10 cellular contexts compared by ENCODE assay signal in the genomic region with DNA sequence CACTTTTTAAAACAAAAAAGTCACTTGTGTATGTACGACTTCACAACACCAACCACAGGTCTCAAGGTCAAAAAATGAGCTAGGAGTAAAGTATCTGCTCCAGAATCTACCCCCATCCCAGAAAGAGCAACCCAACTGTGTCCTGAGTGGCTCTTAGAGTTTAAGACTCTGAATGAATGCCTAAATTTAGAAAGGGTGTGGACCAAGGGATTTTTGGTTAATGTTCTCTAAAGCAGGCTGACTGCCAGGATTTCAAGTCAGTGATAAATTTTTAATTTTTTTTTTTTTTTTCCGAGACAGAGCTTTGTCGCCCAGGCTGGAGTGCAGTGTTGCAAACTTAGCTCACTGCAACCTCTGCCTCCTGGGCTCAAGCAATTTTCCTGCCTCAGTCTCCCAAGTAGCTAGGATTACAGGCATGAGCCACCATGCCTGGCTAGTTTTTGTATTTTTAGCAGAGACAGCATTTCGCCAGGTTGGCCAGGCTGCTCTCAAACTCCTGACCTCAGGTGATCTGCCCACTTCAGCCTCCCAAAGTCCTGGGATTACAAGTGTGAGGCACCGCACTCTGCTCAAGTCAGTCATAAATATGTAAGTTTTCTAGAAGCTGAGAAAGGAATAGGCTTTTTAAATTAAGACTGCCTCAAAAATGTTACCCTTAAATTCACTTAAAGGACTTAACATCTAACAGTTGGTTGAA. TPM values are rescaled to one million over a fixed set of nuclear protein-coding genes. Genes with fewer than 3 reads are reported as not detected.
DNase-seq lines count a peak whose midpoint lies in the region; ATAC-seq lines count a peak whose summit lies in the region.
"Had no signal": no experiment of that assay in that cellular context is flagged by ENCODE, and none has a peak within 500 bp of the region (broad histone marks: within the 10 kb centered on the region; RNA-seq: fewer than 3 reads in every experiment).

No MANE protein-coding gene starts in this region.

- no peak overlapping the region for H3K4ac ChIP-seq in mesenchymal stem cell (ENCODE audit: low read depth in 1 of 2, low read length in 2 of 2)

- intact Hi-C loops in aorta (cut with DNase I), result no loop called here

- H3K4me3 Mint-ChIP-seq in activated naive CD4-positive, alpha-beta T cell treated with anti-CD3 and anti-CD28 coated beads, Interleukin-2, amount 10 ng/mL, durations not matched to agents 7 days and 5 days, result no peak overlapping the region
- no peak overlapping the region for H3K4me3 Mint-ChIP-seq in central memory CD8-positive, alpha-beta T cell
- H3K4me3 Mint-ChIP-seq: CD14-positive monocyte had no signal

- H3K4me3 ChIP-seq in mesenchymal stem cell (ENCODE audit: insufficient read depth in 1 of 2, low read depth in 1 of 2, low read length in 2 of 2) (peak overlapping the region in 1 of 2 experiments; percentile 56), aorta (ENCODE audit: low read length in 2 of 2) (peak overlapping the region in 1 of 2 donors; percentile 41)

- H2BK12ac ChIP-seq in mesenchymal stem cell (ENCODE audit: low read length in 2 of 2), result no peak overlapping the region

- H4K8ac ChIP-seq in mesenchymal stem cell (ENCODE audit: low read length), result no peak overlapping the region

- no peak overlapping the region for H3K23ac ChIP-seq in mesenchymal stem cell (ENCODE audit: low read length in 2 of 2)

- no peak overlapping the region for H3K27ac ChIP-seq in mesenchymal stem cell (ENCODE audit: low read length, poor library complexity, severe bottlenecking)
- H3K27ac ChIP-seq in aorta (ENCODE audit: low read depth in 1 of 2, low read length in 2 of 2), result peak overlapping the region in 1 of 2 donors; percentile 57

- no peak overlapping the region for H4K91ac ChIP-seq in mesenchymal stem cell (ENCODE audit: low read length)

- peaks cover 18% of the 10 kb centered on the region for H3K79me1 ChIP-seq in mesenchymal stem cell (replicated peaks; ENCODE audit: low read length, poor library complexity, severe bottlenecking)

- no peak overlapping the region for H3K14ac ChIP-seq in mesenchymal stem cell (ENCODE audit: low read length in 2 of 2)

- ATAC-seq in central memory CD8-positive, alpha-beta T cell (replicated peaks; ENCODE audit: extremely low read depth, poor library complexity, severe bottlenecking), result no peak
- ATAC-seq in aorta (ENCODE audit: low FRiP score), result peak; percentile 78

- H2AK5ac ChIP-seq in mesenchymal stem cell (ENCODE audit: low read length, severe bottlenecking), result no peak overlapping the region

- peak overlapping the region; percentile 64 for H3K9ac ChIP-seq in mesenchymal stem cell (ENCODE audit: low read length)

- H3K27me3 Mint-ChIP-seq in activated naive CD4-positive, alpha-beta T cell treated with anti-CD3 and anti-CD28 coated beads, Interleukin-2, amount 10 ng/mL, durations not matched to agents 7 days and 5 days, result no peaks in the 10 kb centered on the region
- no peaks in the 10 kb centered on the region for H3K27me3 Mint-ChIP-seq in central memory CD8-positive, alpha-beta T cell

- H2BK120ac ChIP-seq in mesenchymal stem cell (ENCODE audit: low read depth, low read length), result no peak overlapping the region

- no peak for DNase-seq in activated naive CD4-positive, alpha-beta T cell treated with anti-CD3 and anti-CD28 coated beads, Interleukin-2, amount 10 ng/mL, durations not matched to agents 7 days and 5 days
- no peak for DNase-seq in activated naive CD4-positive, alpha-beta T cell treated with anti-CD3 and anti-CD28 coated beads, Interleukin-2, amount 50 U/mL, for 16 hours
- DNase-seq in central memory CD8-positive, alpha-beta T cell (ENCODE audit: low spot score in 2 of 2), result no peak
- DNase-seq in mesenchymal stem cell, result peak; percentile 50
- DNase-seq in aorta, result no peak
- DNase-seq in NCI-H187 treated with DMSO at 0.1 percent for 48 hours (lab: John Stamatoyannopoulos, UW), result no peak
- no peak for DNase-seq in HuH-7 (ENCODE audit: low spot score)
- no peak for DNase-seq in germinal center (ENCODE audit: low spot score)
- DNase-seq: NCI-H82 had no signal

- peaks cover 31% of the 10 kb centered on the region for H3K36me3 Mint-ChIP-seq in activated naive CD4-positive, alpha-beta T cell treated with anti-CD3 and anti-CD28 coated beads, Interleukin-2, amount 10 ng/mL, durations not matched to agents 7 days and 5 days
- H3K36me3 Mint-ChIP-seq in central memory CD8-positive, alpha-beta T cell (ENCODE audit: insufficient read depth), result peaks cover 22% of the 10 kb centered on the region

- H3K4me2 ChIP-seq in mesenchymal stem cell (ENCODE audit: low read length, poor library complexity, severe bottlenecking), result no peak overlapping the region

- CTCF ChIA-PET in activated naive CD4-positive, alpha-beta T cell treated with anti-CD3 and anti-CD28 coated beads, Interleukin-2, amount 10 ng/mL, durations not matched to agents 7 days and 5 days (lab: Charles Lee), result interaction anchor here (0.6 to 4.6 kb wide), 3 partner anchors 13 to 615 kb away, joined by 3 to 25 read pairs (median 5); no protein-coding TSS in a partner anchor

- no peaks in the 10 kb centered on the region for H3K9me3 Mint-ChIP-seq in activated naive CD4-positive, alpha-beta T cell treated with anti-CD3 and anti-CD28 coated beads, Interleukin-2, amount 10 ng/mL, durations not matched to agents 7 days and 5 days
- no peaks in the 10 kb centered on the region for H3K9me3 Mint-ChIP-seq in central memory CD8-positive, alpha-beta T cell
- H3K9me3 Mint-ChIP-seq: CD14-positive monocyte had no signal

- H3K4me1 Mint-ChIP-seq in activated naive CD4-positive, alpha-beta T cell treated with anti-CD3 and anti-CD28 coated beads, Interleukin-2, amount 10 ng/mL, durations not matched to agents 7 days and 5 days, result peaks cover 49% of the 10 kb centered on the region
- H3K4me1 Mint-ChIP-seq in central memory CD8-positive, alpha-beta T cell, result peaks cover 42% of the 10 kb centered on the region

- H3K27ac Mint-ChIP-seq in activated naive CD4-positive, alpha-beta T cell treated with anti-CD3 and anti-CD28 coated beads, Interleukin-2, amount 10 ng/mL, durations not matched to agents 7 days and 5 days, result peak overlapping the region; percentile 72
- peak overlapping the region; percentile 39 for H3K27ac Mint-ChIP-seq in central memory CD8-positive, alpha-beta T cell (ENCODE audit: low read depth)

- no peak overlapping the region for H2BK5ac ChIP-seq in mesenchymal stem cell (ENCODE audit: low read depth, low read length, poor library complexity, severe bottlenecking)

- 82% methylated on average over 4 of the region's 5 CpGs for WGBS in mesenchymal stem cell
- WGBS in aorta, 2 donors, result 24 to 25% methylated on average over 5 of the region's 5 CpGs

- H2AFZ ChIP-seq in mesenchymal stem cell (ENCODE audit: low read depth, low read length), result no peak overlapping the region

- H3K27me3 ChIP-seq in mesenchymal stem cell (ENCODE audit: control insufficient read depth in 1 of 2, insufficient read depth in 1 of 2, low read length in 2 of 2), result no peaks in the 10 kb centered on the region
- no peaks in the 10 kb centered on the region for H3K27me3 ChIP-seq in aorta (ENCODE audit: control insufficient read depth in 1 of 2, insufficient read depth in 2 of 2, low read length in 1 of 2)

- peaks cover 21 to 47% of the 10 kb centered on the region in 2 experiments for H3K36me3 ChIP-seq in mesenchymal stem cell (ENCODE audit: control insufficient read depth in 1 of 2, insufficient read depth in 2 of 2, low read depth in 1 of 2, low read length in 2 of 2)
- peaks cover 0 to 3% of the 10 kb centered on the region in 2 donors for H3K36me3 ChIP-seq in aorta (ENCODE audit: control insufficient read depth in 1 of 2, insufficient read depth in 2 of 2, low read length in 1 of 2)

- no peak overlapping the region for H2BK15ac ChIP-seq in mesenchymal stem cell (ENCODE audit: low read depth, poor library complexity, severe bottlenecking)

- no peaks in the 10 kb centered on the region for H3K9me3 ChIP-seq in mesenchymal stem cell (ENCODE audit: control insufficient read depth, low read length)
- H3K9me3 ChIP-seq in aorta (ENCODE audit: control insufficient read depth, low read length), result no peaks in the 10 kb centered on the region

- H3K18ac ChIP-seq in mesenchymal stem cell (ENCODE audit: low read depth in 1 of 2, low read length in 2 of 2), result no peak overlapping the region

- H3K4me1 ChIP-seq in mesenchymal stem cell (ENCODE audit: control insufficient read depth, insufficient read depth, low read depth, low read length) (peaks cover 3% of the 10 kb centered on the region), aorta (ENCODE audit: control insufficient read depth in 1 of 2, insufficient read depth in 2 of 2, low read length in 2 of 2) (peaks cover 0 to 8% of the 10 kb centered on the region in 2 donors)

RNA-seq across cellular contexts. Expression of gene STAU1, which starts 20.2 kb away (rescaled TPM):
- 80.8 TPM for polyA plus RNA-seq in mesenchymal stem cell (2013, experiment 1 of 2)
- 80.1 TPM for polyA plus RNA-seq in mesenchymal stem cell (2013, experiment 2 of 2)
- 10 to 100 TPM; 72.5 to 81.3 TPM for total RNA-seq in aorta
- polyA plus RNA-seq in aorta, result 10 to 100 TPM; 39.1 to 47.8 TPM

RNA-seq across cellular contexts. Expression of gene DDX27, which starts 51.3 kb away (rescaled TPM):
- 34.0 TPM for polyA plus RNA-seq in mesenchymal stem cell (2013, experiment 1 of 2)
- 31.9 TPM for polyA plus RNA-seq in mesenchymal stem cell (2013, experiment 2 of 2)
- total RNA-seq in aorta, result 10 to 100 TPM; 23.3 to 26.4 TPM
- 10 to 100 TPM; 16.3 to 32.3 TPM for polyA plus RNA-seq in aorta
